In genomic region chr21:33433001-33433400, GRCh38 we compare ENCODE assay signal across 14 cellular contexts. TPM values are rescaled to one million over a fixed set of nuclear protein-coding genes. Genes with fewer than 3 reads are reported as not detected.
A peak's percentile ranks its signal among the peaks of the same experiment; 100 is the strongest.
DNase-seq lines count a peak whose midpoint lies in the region; ATAC-seq, FAIRE-seq and TF ChIP-seq lines count a peak whose summit lies in the region.
"Had no signal": no experiment of that assay in that cellular context is flagged by ENCODE, and none has a peak within 500 bp of the region (broad histone marks: within the 10 kb centered on the region; RNA-seq: fewer than 3 reads in every experiment).

No MANE protein-coding gene starts in this region.

- peaks cover 39% of the 10 kb centered on the region for H3K36me3 Mint-ChIP-seq in activated T-helper 1 cell treated with anti-CD3 and anti-CD28 coated beads, Interleukin-12 subunit alpha, Interleukin-12 subunit beta, Interleukin-2, Interleukin-4 antibody, amounts not matched to agents 30 ng/mL and 10 ng/mL and 1 ng/mL, durations not matched to agents 14 hours and 24 hours and 36 hours (ENCODE audit: low read depth)

- H3K27me3 ChIP-seq in gastroesophageal sphincter (no peaks in the 10 kb centered on the region), thyroid gland (no peaks in the 10 kb centered on the region)
- H3K27me3 ChIP-seq: ovary had no signal

- H3K4me1 Mint-ChIP-seq in activated T-helper 1 cell treated with anti-CD3 and anti-CD28 coated beads, Interleukin-12 subunit alpha, Interleukin-12 subunit beta, Interleukin-2, Interleukin-4 antibody, amounts not matched to agents 30 ng/mL and 10 ng/mL and 1 ng/mL, durations not matched to agents 14 hours and 24 hours and 36 hours (ENCODE audit: low read depth): peaks cover 33% of the 10 kb centered on the region

- no peak overlapping the region for H3K4me3 ChIP-seq in gastroesophageal sphincter
- H3K4me3 ChIP-seq in thyroid gland (replicated peaks in 1 of 3): no peak overlapping the region
- H3K4me3 ChIP-seq: ovary had no signal

- H3K27ac ChIP-seq in gastroesophageal sphincter: peak overlapping the region in 3 of 4 donors; percentile 76 to 82 (median 77)
- peak overlapping the region in 2 of 3 donors; percentile 45 to 62 for H3K27ac ChIP-seq in thyroid gland
- H3K27ac ChIP-seq: ovary had no signal

- FAIRE-seq in urothelium cell line (lab: Jason Lieb, UNC): no peak
- FAIRE-seq: A204.1, islet of Langerhans had no signal

- WGBS in gastroesophageal sphincter (ENCODE audit: low coverage in 1 of 2), 2 donors: 86 to 94% methylated on average over 3 to 4 of the region's 8 CpGs
- 96% methylated on average over 8 of the region's 8 CpGs for WGBS in thyroid gland, 2 donors

- H3K36me3 ChIP-seq in gastroesophageal sphincter (peaks cover 0 to 100% of the 10 kb centered on the region in 2 donors), thyroid gland (peaks cover 43 to 83% of the 10 kb centered on the region in 2 donors)
- H3K36me3 ChIP-seq: ovary had no signal

- TF ChIP-seq POLR2A in gastroesophageal sphincter (IDR thresholded peaks at IDR 0.05) (no peak), thyroid gland (IDR thresholded peaks at IDR 0.05) (no peak)

- intact Hi-C loops in activated T-helper 1 cell treated with anti-CD3 and anti-CD28 coated beads, Interleukin-12 subunit alpha, Interleukin-12 subunit beta, Interleukin-2, Interleukin-4 antibody, amounts not matched to agents 30 ng/mL and 10 ng/mL and 1 ng/mL, durations not matched to agents 14 hours and 24 hours and 36 hours (cut with micrococcal nuclease): loop anchor here (10.0 kb wide), 1 partner anchor 498 kb away; no protein-coding TSS in a partner anchor
- intact Hi-C loops in thyroid gland (cut with DNase I): no loop called here

- TF ChIP-seq CTCF in gastroesophageal sphincter (IDR thresholded peaks at IDR 0.05) (no peak), thyroid gland (IDR thresholded peaks at IDR 0.05) (no peak)

- no peaks in the 10 kb centered on the region for H3K9me3 Mint-ChIP-seq in activated T-helper 1 cell treated with anti-CD3 and anti-CD28 coated beads, Interleukin-12 subunit alpha, Interleukin-12 subunit beta, Interleukin-2, Interleukin-4 antibody, amounts not matched to agents 30 ng/mL and 10 ng/mL and 1 ng/mL, durations not matched to agents 14 hours and 24 hours and 36 hours

- peak; percentile 1 for DNase-seq in activated T-cell treated with anti-CD3 and anti-CD28 coated beads, Interleukin-2, amount 50 U/mL, for 1 hour
- DNase-seq in activated T-cell treated with anti-CD3 and anti-CD28 coated beads for 4 hours (no peak), thyroid gland (no peak), urothelium cell line (ENCODE audit: low spot score) (no peak), GM03348 (ENCODE audit: low spot score) (no peak)
- no peak for DNase-seq in activated T-helper 1 cell treated with anti-CD3 and anti-CD28 coated beads, Interleukin-12 subunit alpha, Interleukin-12 subunit beta, Interleukin-2, Interleukin-4 antibody, amounts not matched to agents 30 ng/mL and 10 ng/mL and 1 ng/mL, durations not matched to agents 14 hours and 24 hours and 36 hours (ENCODE audit: low spot score)
- DNase-seq: KG1, NCI-H1417, NCI-H226 had no signal

- H3K4me3 Mint-ChIP-seq in activated T-helper 1 cell treated with anti-CD3 and anti-CD28 coated beads, Interleukin-12 subunit alpha, Interleukin-12 subunit beta, Interleukin-2, Interleukin-4 antibody, amounts not matched to agents 30 ng/mL and 10 ng/mL and 1 ng/mL, durations not matched to agents 14 hours and 24 hours and 36 hours: peak overlapping the region; percentile 49

- H3K4me1 ChIP-seq in gastroesophageal sphincter (peaks cover 0 to 28% (median 16%) of the 10 kb centered on the region in 3 donors), thyroid gland (peaks cover 13 to 33% of the 10 kb centered on the region in 2 donors)

- no peak overlapping the region for H3K27ac Mint-ChIP-seq in activated T-helper 1 cell treated with anti-CD3 and anti-CD28 coated beads, Interleukin-12 subunit alpha, Interleukin-12 subunit beta, Interleukin-2, Interleukin-4 antibody, amounts not matched to agents 30 ng/mL and 10 ng/mL and 1 ng/mL, durations not matched to agents 14 hours and 24 hours and 36 hours

- no peak for TF ChIP-seq EP300 in gastroesophageal sphincter (IDR thresholded peaks at IDR 0.05)

- ATAC-seq in gastroesophageal sphincter (no peak), GM18870 (IDR thresholded peaks at IDR 0.05; ENCODE audit: unreplicated experiment) (no peak)

- peaks cover 6% of the 10 kb centered on the region for H3K27me3 Mint-ChIP-seq in activated T-helper 1 cell treated with anti-CD3 and anti-CD28 coated beads, Interleukin-12 subunit alpha, Interleukin-12 subunit beta, Interleukin-2, Interleukin-4 antibody, amounts not matched to agents 30 ng/mL and 10 ng/mL and 1 ng/mL, durations not matched to agents 14 hours and 24 hours and 36 hours (ENCODE audit: insufficient read depth)

- no peaks in the 10 kb centered on the region for H3K9me3 ChIP-seq in gastroesophageal sphincter
- H3K9me3 ChIP-seq in thyroid gland: no peaks in the 10 kb centered on the region
- H3K9me3 ChIP-seq: ovary had no signal

RNA-seq across cellular contexts. Expression of gene IFNGR2, which starts 29.8 kb away (rescaled TPM):
- total RNA-seq in activated T-helper 1 cell treated with anti-CD3 and anti-CD28 coated beads, Interleukin-12 subunit alpha, Interleukin-12 subunit beta, Interleukin-2, Interleukin-4 antibody, amounts not matched to agents 30 ng/mL and 10 ng/mL and 1 ng/mL, durations not matched to agents 14 hours and 24 hours and 36 hours: 3.4 and 3.7 TPM in 2 replicates
- total RNA-seq in gastroesophageal sphincter (10 to 100 TPM; 19.6 to 53.7 (median 41.1) TPM), thyroid gland (100 to 1,000 TPM in 1 of 4 donors, 10 to 100 TPM in 3; 64.9 to 100 (median 79.0) TPM)

RNA-seq across cellular contexts. Expression of gene TMEM50B, which starts 46.8 kb away (rescaled TPM):
- 12.0 and 14.0 TPM in 2 replicates for total RNA-seq in activated T-helper 1 cell treated with anti-CD3 and anti-CD28 coated beads, Interleukin-12 subunit alpha, Interleukin-12 subunit beta, Interleukin-2, Interleukin-4 antibody, amounts not matched to agents 30 ng/mL and 10 ng/mL and 1 ng/mL, durations not matched to agents 14 hours and 24 hours and 36 hours
- total RNA-seq in gastroesophageal sphincter (100 to 1,000 TPM in 1 of 4 donors, 10 to 100 TPM in 3; 56.4 to 175 (median 90.0) TPM), thyroid gland (100 to 1,000 TPM; 202 to 399 (median 295) TPM)

RNA-seq across cellular contexts. Expression of gene DNAJC28, which starts 58.5 kb away (rescaled TPM):
- 0.12 and 0.18 TPM in 2 replicates for total RNA-seq in activated T-helper 1 cell treated with anti-CD3 and anti-CD28 coated beads, Interleukin-12 subunit alpha, Interleukin-12 subunit beta, Interleukin-2, Interleukin-4 antibody, amounts not matched to agents 30 ng/mL and 10 ng/mL and 1 ng/mL, durations not matched to agents 14 hours and 24 hours and 36 hours
- total RNA-seq in gastroesophageal sphincter (1 to 10 TPM in 3 of 4 donors, under 1 TPM in 1; 0.67 to 4.1 (median 2.7) TPM), thyroid gland (10 to 100 TPM in 1 of 4 donors, 1 to 10 TPM in 3; 5.6 to 12.3 (median 9.3) TPM)
